Comparison of ENCODE assay signal across 37 cellular contexts in genomic region chr18:1732143-1732542, GRCh38.
"Had no signal": no experiment of that assay in that cellular context is flagged by ENCODE, and none has a peak within 500 bp of the region (broad histone marks: within the 10 kb centered on the region; RNA-seq: fewer than 3 reads in every experiment).

No MANE protein-coding gene starts in this region.

- H3K4me1 ChIP-seq: adrenal gland, body of pancreas, esophagus muscularis mucosa, foreskin keratinocyte, gastrocnemius medialis, heart left ventricle had no signal

- H3K36me3 Mint-ChIP-seq: activated CD4-positive, alpha-beta memory T cell treated with anti-CD3 and anti-CD28 coated beads for 36 hours; activated CD8-positive, alpha-beta memory T cell treated with anti-CD3 and anti-CD28 coated beads, Interleukin-2, amount 10 ng/mL, durations not matched to agents 7 days and 5 days; activated naive CD4-positive, alpha-beta T cell treated with anti-CD3 and anti-CD28 coated beads, Interleukin-2, amount 50 U/mL, for 24 hours; activated naive CD8-positive, alpha-beta T cell treated with anti-CD3 and anti-CD28 coated beads for 36 hours had no signal

- ATAC-seq: activated CD8-positive, alpha-beta memory T cell treated with anti-CD3 and anti-CD28 coated beads, Interleukin-2, amount 10 ng/mL, durations not matched to agents 7 days and 5 days; activated CD8-positive, alpha-beta T cell treated with anti-CD3 and anti-CD28 coated beads, Interleukin-2, amount 10 ng/mL, durations not matched to agents 7 days and 5 days; activated naive CD8-positive, alpha-beta T cell treated with anti-CD3 and anti-CD28 coated beads, Interleukin-2, amount 50 U/mL, for 24 hours; body of pancreas; effector memory CD8-positive, alpha-beta T cell; foreskin keratinocyte; gastrocnemius medialis; heart left ventricle; T-helper 17 cell; WTC11 had no signal

- H3K27me3 Mint-ChIP-seq: activated CD4-positive, alpha-beta memory T cell treated with anti-CD3 and anti-CD28 coated beads for 36 hours; activated CD4-positive, alpha-beta T cell treated with anti-CD3 and anti-CD28 coated beads, Interleukin-2, amount 10 ng/mL, durations not matched to agents 7 days and 5 days; activated CD8-positive, alpha-beta memory T cell treated with anti-CD3 and anti-CD28 coated beads, Interleukin-2, amount 10 ng/mL, durations not matched to agents 7 days and 5 days; activated naive CD4-positive, alpha-beta T cell treated with anti-CD3 and anti-CD28 coated beads, Interleukin-2, amount 50 U/mL, for 24 hours; activated naive CD8-positive, alpha-beta T cell treated with anti-CD3 and anti-CD28 coated beads for 36 hours; activated naive CD8-positive, alpha-beta T cell treated with anti-CD3 and anti-CD28 coated beads, Interleukin-2, amount 50 U/mL, for 24 hours; effector memory CD8-positive, alpha-beta T cell; T-helper 17 cell had no signal

- H3K27ac Mint-ChIP-seq: activated CD4-positive, alpha-beta memory T cell treated with anti-CD3 and anti-CD28 coated beads for 36 hours; activated CD4-positive, alpha-beta T cell treated with anti-CD3 and anti-CD28 coated beads, Interleukin-2, amount 10 ng/mL, durations not matched to agents 7 days and 5 days; activated CD8-positive, alpha-beta memory T cell treated with anti-CD3 and anti-CD28 coated beads, Interleukin-2, amount 10 ng/mL, durations not matched to agents 7 days and 5 days; activated CD8-positive, alpha-beta T cell treated with anti-CD3 and anti-CD28 coated beads, Interleukin-2, amount 10 ng/mL, durations not matched to agents 7 days and 5 days; activated naive CD4-positive, alpha-beta T cell treated with anti-CD3 and anti-CD28 coated beads for 36 hours; activated naive CD4-positive, alpha-beta T cell treated with anti-CD3 and anti-CD28 coated beads, Interleukin-2, amount 50 U/mL, for 24 hours; activated naive CD8-positive, alpha-beta T cell treated with anti-CD3 and anti-CD28 coated beads for 36 hours; activated naive CD8-positive, alpha-beta T cell treated with anti-CD3 and anti-CD28 coated beads, Interleukin-2, amount 50 U/mL, for 24 hours; activated T-helper 1 cell treated with anti-CD3 and anti-CD28 coated beads, Interleukin-12 subunit alpha, Interleukin-12 subunit beta, Interleukin-2, Interleukin-4 antibody, amounts not matched to agents 30 ng/mL and 10 ng/mL and 1 ng/mL, durations not matched to agents 14 hours and 24 hours and 36 hours; activated T-helper 2 cell treated with anti-CD3 and anti-CD28 coated beads, Interferon-gamma antibody, Interleukin-2, Interleukin-4, amounts not matched to agents 10 μg/mL and 5 μg/mL and 100 μg/mL, durations not matched to agents 14 hours and 24 hours and 36 hours; effector memory CD8-positive, alpha-beta T cell; T-helper 17 cell; T-helper 2 cell treated with Interferon-gamma antibody and Interleukin-4, amounts not matched to agents 5 μg/mL and 100 μg/mL, for 36 hours; WTC11 had no signal

- H3K9me3 ChIP-seq: adrenal gland, body of pancreas, esophagus muscularis mucosa, gastrocnemius medialis, heart left ventricle had no signal

- H3K4me3 ChIP-seq: adrenal gland, body of pancreas, esophagus muscularis mucosa, gastrocnemius medialis, heart left ventricle had no signal

- H3K36me3 ChIP-seq: adrenal gland, esophagus muscularis mucosa, gastrocnemius medialis, heart left ventricle had no signal

- H3K4me1 Mint-ChIP-seq: activated CD4-positive, alpha-beta T cell treated with anti-CD3 and anti-CD28 coated beads, Interleukin-2, amount 10 ng/mL, durations not matched to agents 7 days and 5 days; activated CD8-positive, alpha-beta memory T cell treated with anti-CD3 and anti-CD28 coated beads, Interleukin-2, amount 10 ng/mL, durations not matched to agents 7 days and 5 days; activated naive CD4-positive, alpha-beta T cell treated with anti-CD3 and anti-CD28 coated beads, Interleukin-2, amount 50 U/mL, for 24 hours; activated naive CD8-positive, alpha-beta T cell treated with anti-CD3 and anti-CD28 coated beads for 36 hours; activated naive CD8-positive, alpha-beta T cell treated with anti-CD3 and anti-CD28 coated beads, Interleukin-2, amount 50 U/mL, for 24 hours; T-helper 17 cell; WTC11 had no signal

- H3K4me3 Mint-ChIP-seq: activated CD4-positive, alpha-beta memory T cell treated with anti-CD3 and anti-CD28 coated beads for 36 hours; activated CD4-positive, alpha-beta T cell treated with anti-CD3 and anti-CD28 coated beads, Interleukin-2, amount 10 ng/mL, durations not matched to agents 7 days and 5 days; activated CD8-positive, alpha-beta memory T cell treated with anti-CD3 and anti-CD28 coated beads, Interleukin-2, amount 10 ng/mL, durations not matched to agents 7 days and 5 days; activated CD8-positive, alpha-beta T cell treated with anti-CD3 and anti-CD28 coated beads, Interleukin-2, amount 10 ng/mL, durations not matched to agents 7 days and 5 days; activated naive CD4-positive, alpha-beta T cell treated with anti-CD3 and anti-CD28 coated beads for 36 hours; activated naive CD4-positive, alpha-beta T cell treated with anti-CD3 and anti-CD28 coated beads, Interleukin-2, amount 50 U/mL, for 24 hours; activated naive CD8-positive, alpha-beta T cell treated with anti-CD3 and anti-CD28 coated beads for 36 hours; activated naive CD8-positive, alpha-beta T cell treated with anti-CD3 and anti-CD28 coated beads, Interleukin-2, amount 50 U/mL, for 24 hours; activated T-helper 1 cell treated with anti-CD3 and anti-CD28 coated beads, Interleukin-12 subunit alpha, Interleukin-12 subunit beta, Interleukin-2, Interleukin-4 antibody, amounts not matched to agents 30 ng/mL and 10 ng/mL and 1 ng/mL, durations not matched to agents 14 hours and 24 hours and 36 hours; effector memory CD8-positive, alpha-beta T cell; T-helper 17 cell; T-helper 2 cell treated with Interferon-gamma antibody and Interleukin-4, amounts not matched to agents 5 μg/mL and 100 μg/mL, for 36 hours; WTC11 had no signal

- H3K27ac ChIP-seq: adrenal gland, body of pancreas, esophagus muscularis mucosa, foreskin keratinocyte, gastrocnemius medialis, heart left ventricle had no signal

- FAIRE-seq: colon had no signal

- H3K9me3 Mint-ChIP-seq: activated CD4-positive, alpha-beta memory T cell treated with anti-CD3 and anti-CD28 coated beads for 36 hours; activated CD4-positive, alpha-beta T cell treated with anti-CD3 and anti-CD28 coated beads, Interleukin-2, amount 10 ng/mL, durations not matched to agents 7 days and 5 days; activated naive CD4-positive, alpha-beta T cell treated with anti-CD3 and anti-CD28 coated beads for 36 hours; activated naive CD8-positive, alpha-beta T cell treated with anti-CD3 and anti-CD28 coated beads, Interleukin-2, amount 50 U/mL, for 24 hours had no signal

- DNase-seq: activated CD4-positive, alpha-beta memory T cell treated with anti-CD3 and anti-CD28 coated beads for 36 hours; activated CD4-positive, alpha-beta T cell treated with anti-CD3 and anti-CD28 coated beads for 1 hour; activated CD4-positive, alpha-beta T cell treated with anti-CD3 and anti-CD28 coated beads for 4 hours; activated CD4-positive, alpha-beta T cell treated with anti-CD3 and anti-CD28 coated beads, Interleukin-2, amount 10 ng/mL, durations not matched to agents 7 days and 5 days; activated CD8-positive, alpha-beta memory T cell treated with anti-CD3 and anti-CD28 coated beads, Interleukin-2, amount 10 ng/mL, durations not matched to agents 7 days and 5 days; activated CD8-positive, alpha-beta memory T cell treated with anti-CD3 and anti-CD28 coated beads, Interleukin-2, amount 50 U/mL, for 4 hours; activated CD8-positive, alpha-beta T cell treated with anti-CD3 and anti-CD28 coated beads, Interleukin-2, amount 10 ng/mL, durations not matched to agents 7 days and 5 days; activated effector memory CD4-positive, alpha-beta T cell treated with anti-CD3 and anti-CD28 coated beads, Interleukin-2, amount 50 U/mL, for 16 hours; activated naive CD4-positive, alpha-beta T cell treated with anti-CD3 and anti-CD28 coated beads for 36 hours; activated naive CD8-positive, alpha-beta T cell treated with anti-CD3 and anti-CD28 coated beads for 36 hours; activated naive CD8-positive, alpha-beta T cell treated with anti-CD3 and anti-CD28 coated beads, Interleukin-2, amount 50 U/mL, for 24 hours; activated T-cell treated with anti-CD3 and anti-CD28 coated beads, Interleukin-2, amount 50 U/mL, for 1 hour; activated T-cell treated with anti-CD3 and anti-CD28 coated beads, Interleukin-2, amount 50 U/mL, for 48 hours; adrenal gland; amygdala; aorta; body of pancreas; caudate nucleus; cortex of kidney; dermis blood vessel endothelial cell; effector CD4-positive, alpha-beta T cell; effector memory CD8-positive, alpha-beta T cell; erythroblast; foreskin keratinocyte; gastrocnemius medialis; glutamatergic neuron; heart left ventricle; T-helper 1 cell; T-helper 17 cell; T1000 had no signal

- H3K27me3 ChIP-seq: adrenal gland, body of pancreas, esophagus muscularis mucosa, foreskin keratinocyte, gastrocnemius medialis, heart left ventricle had no signal
